In the genomic region with DNA sequence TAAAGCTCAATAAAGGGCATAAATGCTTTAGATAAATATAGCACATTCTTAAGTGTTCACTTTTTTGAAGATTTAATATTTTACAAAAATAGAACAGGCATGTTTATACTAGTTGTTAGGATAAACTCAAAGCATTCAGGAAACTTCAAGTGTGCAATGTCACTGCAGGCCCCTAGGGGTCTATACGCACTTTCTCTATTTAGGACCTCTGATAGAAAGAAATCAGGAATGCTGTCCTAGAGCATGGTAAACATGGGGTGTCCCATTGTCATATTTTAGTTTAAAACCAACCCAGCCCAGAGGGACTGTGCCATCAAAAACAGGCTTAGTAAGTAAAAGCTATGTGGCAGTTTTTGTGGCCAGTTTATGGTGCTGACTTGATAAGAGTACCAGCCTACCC, we compare ENCODE assay signal across 1 cellular context.
TF ChIP-seq lines count a peak whose summit lies in the region.

No MANE protein-coding gene starts in this region.

TF ChIP-seq in SK-N-SH treated with all-trans-retinoic acid at 6 μM for 48 hours, 23 proteins besides CTCF, POLR2A, EP300 and RAD21 (continued from another document):
- no peak for TF ChIP-seq OSR1 (CRISPR knock-in tag; IDR thresholded peaks at IDR 0.05)
- TF ChIP-seq ARNTL (CRISPR knock-in tag; IDR thresholded peaks at IDR 0.05; ENCODE audit: borderline replicate concordance, low read depth) = no peak
- TF ChIP-seq TCF4 (CRISPR knock-in tag; IDR thresholded peaks at IDR 0.05; ENCODE audit: borderline replicate concordance) = no peak
